9 cellular contexts compared by ENCODE assay signal in genomic region chr3:45693941-45694521, GRCh38. TPM values are rescaled to one million over a fixed set of nuclear protein-coding genes. Genes with fewer than 3 reads are reported as not detected.
DNase-seq lines count a peak whose midpoint lies in the region; ATAC-seq, FAIRE-seq and TF ChIP-seq lines count a peak whose summit lies in the region.
"Had no signal": no experiment of that assay in that cellular context is flagged by ENCODE, and none has a peak within 500 bp of the region (broad histone marks: within the 10 kb centered on the region; RNA-seq: fewer than 3 reads in every experiment).

No MANE protein-coding gene starts in this region.

- H3K36me3 ChIP-seq in KOPT-K1 (ENCODE audit: insufficient read depth, low read length), result peaks cover 63% of the 10 kb centered on the region
- H3K36me3 ChIP-seq in osteoblast (ENCODE audit: insufficient read depth, low read length), result peaks cover 11% of the 10 kb centered on the region
- H3K36me3 ChIP-seq in left lung, result peaks cover 0 to 19% of the 10 kb centered on the region in 2 donors

- H3K27me3 ChIP-seq in osteoblast (ENCODE audit: insufficient read depth, low read length), result no peaks in the 10 kb centered on the region
- no peaks in the 10 kb centered on the region for H3K27me3 ChIP-seq in left lung

- H3K27ac ChIP-seq in KOPT-K1 (ENCODE audit: low read depth, low read length, poor library complexity, severe bottlenecking) (peak overlapping the region; percentile 89), osteoblast (ENCODE audit: low read depth, low read length) (peak overlapping the region; percentile 53), left lung (peak overlapping the region in 1 of 2 donors; percentile 46)

- no peak overlapping the region for H3K4me2 ChIP-seq in osteoblast (ENCODE audit: insufficient read depth, low read length)

- peak; percentile 76 for FAIRE-seq in GM12892 (lab: Jason Lieb, UNC)
- FAIRE-seq: keratinocyte, TTC549 had no signal

- H3K4me3 ChIP-seq in osteoblast (ENCODE audit: insufficient read depth, low read length) (no peak overlapping the region), left lung (no peak overlapping the region)

- ATAC-seq in HG03045 (IDR thresholded peaks at IDR 0.05; ENCODE audit: unreplicated experiment) (no peak), left lung (no peak)

- TF ChIP-seq POLR2A in GM12892 (IDR thresholded peaks at IDR 0.05; ENCODE audit: low read depth, low read length), result no peak

- intact Hi-C loops in posterior vena cava (cut with DNase I) (no loop called here), left lung (cut with DNase I) (no loop called here)

- TF ChIP-seq CTCF in osteoblast (IDR thresholded peaks at IDR 0.05; ENCODE audit: extremely low read depth, low read depth, low read length), result no peak
- TF ChIP-seq CTCF in left lung (IDR thresholded peaks at IDR 0.05), result no peak

- H3K79me2 ChIP-seq in osteoblast (ENCODE audit: insufficient read depth, low read length), result peaks cover 97% of the 10 kb centered on the region

- H3K4me1 ChIP-seq in osteoblast (ENCODE audit: insufficient read depth, low read length) (peaks cover 26% of the 10 kb centered on the region), left lung (peaks cover 7 to 50% of the 10 kb centered on the region in 2 donors)

- peaks cover 40% of the 10 kb centered on the region for H4K20me1 ChIP-seq in osteoblast (ENCODE audit: insufficient read depth, low read length)

- DNase-seq in GM12892 (ENCODE audit: insufficient read length) (no peak), osteoblast (ENCODE audit: insufficient read length, low spot score, missing footprints) (no peak), posterior vena cava (ENCODE audit: low spot score) (no peak), left lung (no peak)
- peak; percentile 33 for DNase-seq in activated gamma-delta T cell treated with anti-CD3 and anti-CD28 coated beads, Interleukin-2, amount 50 U/mL, for 16 hours (ENCODE audit: low read depth)

- H3K9me3 ChIP-seq in KOPT-K1 (ENCODE audit: insufficient read depth, low read length, poor library complexity, severe bottlenecking), result no peaks in the 10 kb centered on the region
- no peaks in the 10 kb centered on the region for H3K9me3 ChIP-seq in osteoblast (ENCODE audit: low read depth, low read length)
- no peaks in the 10 kb centered on the region for H3K9me3 ChIP-seq in left lung

- no peak overlapping the region for H2AFZ ChIP-seq in osteoblast (ENCODE audit: low read length)

RNA-seq across cellular contexts. Expression of gene SACM1L, which starts 4.8 kb away (rescaled TPM):
- polyA plus RNA-seq in GM12892 (2012; ENCODE audit: missing spikeins), result 19.0 TPM
- total RNA-seq in osteoblast (28.6 and 39.5 TPM in 2 replicates), posterior vena cava (10 to 100 TPM; 42.8 to 45.3 TPM), left lung (10 to 100 TPM; 58.2 to 69.8 TPM)
